ENCODE assay signal across 1 cellular context in the genomic region with DNA sequence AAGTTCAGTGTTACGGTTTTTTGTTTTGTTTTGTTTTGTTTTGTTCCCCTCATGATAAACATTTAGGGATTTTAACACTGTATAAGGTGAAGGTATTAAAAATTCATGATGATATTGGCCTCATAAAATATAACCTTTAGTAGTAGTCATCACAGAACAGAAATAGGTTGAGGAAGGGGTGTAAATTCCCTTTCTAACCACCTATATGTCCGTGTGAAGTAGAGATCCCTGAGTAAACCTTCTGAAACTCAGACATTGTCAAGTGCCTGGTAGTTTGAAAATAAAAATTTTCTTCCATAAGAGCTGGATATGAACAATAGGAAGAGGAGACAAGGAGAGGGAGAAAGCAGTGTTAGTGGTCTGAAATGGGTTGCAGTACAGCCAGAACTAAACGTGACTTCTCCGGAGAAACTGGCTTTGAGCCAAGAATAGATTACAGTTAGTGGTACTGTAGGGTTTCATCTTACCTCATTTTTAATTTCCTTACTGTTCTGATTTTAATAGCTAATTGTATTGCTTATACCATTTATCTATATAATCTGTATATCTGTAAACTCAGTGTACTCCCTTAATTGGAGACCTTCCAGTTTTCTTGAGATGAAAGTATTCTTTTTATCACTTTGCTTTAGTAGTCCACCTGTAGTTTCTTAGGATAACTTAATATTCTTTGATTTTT.
TF ChIP-seq lines count a peak whose summit lies in the region.

No MANE protein-coding gene starts in this region.

TF ChIP-seq in IMR-90, 13 proteins besides CTCF, POLR2A, EP300 and RAD21 (continued from another document):
- TF ChIP-seq, protein P1, sequence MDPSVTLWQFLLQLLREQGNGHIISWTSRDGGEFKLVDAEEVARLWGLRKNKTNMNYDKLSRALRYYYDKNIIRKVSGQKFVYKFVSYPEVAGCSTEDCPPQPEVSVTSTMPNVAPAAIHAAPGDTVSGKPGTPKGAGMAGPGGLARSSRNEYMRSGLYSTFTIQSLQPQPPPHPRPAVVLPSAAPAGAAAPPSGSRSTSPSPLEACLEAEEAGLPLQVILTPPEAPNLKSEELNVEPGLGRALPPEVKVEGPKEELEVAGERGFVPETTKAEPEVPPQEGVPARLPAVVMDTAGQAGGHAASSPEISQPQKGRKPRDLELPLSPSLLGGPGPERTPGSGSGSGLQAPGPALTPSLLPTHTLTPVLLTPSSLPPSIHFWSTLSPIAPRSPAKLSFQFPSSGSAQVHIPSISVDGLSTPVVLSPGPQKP (IDR thresholded peaks at IDR 0.05; ENCODE audit: borderline replicate concordance, low read depth, low read length), result no peak
- TF ChIP-seq MAFK (IDR thresholded peaks at IDR 0.05; ENCODE audit: low read depth, low read length), result no peak
TF ChIP-seq in IMR-90: peak in this region for 1.
